In the genomic region with DNA sequence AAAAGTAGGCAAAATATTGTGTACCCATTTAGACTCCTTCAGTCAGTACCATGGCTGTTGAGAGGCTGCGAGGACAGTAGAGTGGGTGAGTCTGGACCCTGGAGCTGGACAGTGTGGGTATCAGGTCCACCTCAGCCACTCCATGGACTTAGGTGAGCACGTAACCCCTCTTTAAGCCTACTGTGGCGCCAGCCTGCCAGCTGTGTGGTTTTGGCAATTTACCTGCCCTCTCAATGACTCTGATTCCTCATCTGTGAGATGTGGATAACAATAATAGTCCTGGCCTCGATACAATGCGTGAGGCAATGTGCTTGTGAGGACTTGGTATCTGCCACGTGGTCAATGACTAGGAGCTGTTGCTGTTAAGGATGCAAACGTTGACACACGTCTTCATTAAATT, we compare ENCODE assay signal across 19 cellular contexts. TPM values are rescaled to one million over a fixed set of nuclear protein-coding genes. Genes with fewer than 3 reads are reported as not detected.
"Had no signal": no experiment of that assay in that cellular context is flagged by ENCODE, and none has a peak within 500 bp of the region (broad histone marks: within the 10 kb centered on the region; RNA-seq: fewer than 3 reads in every experiment).

No MANE protein-coding gene starts in this region.

- ATAC-seq: activated CD4-positive, CD25-positive, alpha-beta regulatory T cell treated with anti-CD3 and anti-CD28 coated beads, Interleukin-2, amount 50 U/mL, for 24 hours; pancreas; stimulated activated naive B cell treated with anti-CD40 and anti-IgM and Interleukin-4, amounts not matched to agents 10 μg/mL and 1 μg/mL and 100 μg/mL, for 72 hours had no signal

- H3K4me1 ChIP-seq: pancreas, sigmoid colon, upper lobe of left lung had no signal

- H3K36me3 ChIP-seq: esophagus squamous epithelium, pancreas, sigmoid colon, thoracic aorta, upper lobe of left lung had no signal

- H3K27ac ChIP-seq: esophagus squamous epithelium, pancreas, sigmoid colon, SK-N-MC, thoracic aorta, upper lobe of left lung had no signal

- DNase-seq: activated CD4-positive, alpha-beta T cell treated with anti-CD3 and anti-CD28 coated beads, Interleukin-2, amount 50 U/mL, for 1 hour; activated CD8-positive, alpha-beta memory T cell treated with anti-CD3 and anti-CD28 coated beads for 24 hours; activated CD8-positive, alpha-beta memory T cell treated with anti-CD3 and anti-CD28 coated beads, Interleukin-2, amount 50 U/mL, for 48 hours; activated effector memory CD4-positive, alpha-beta T cell treated with anti-CD3 and anti-CD28 coated beads, Interleukin-2, amount 50 U/mL, for 16 hours; activated naive CD4-positive, alpha-beta T cell treated with anti-CD3 and anti-CD28 coated beads, Interleukin-2, amount 50 U/mL, for 16 hours; activated T-cell treated with anti-CD3 and anti-CD28 coated beads, Interleukin-2, amount 50 U/mL, for 48 hours; effector memory CD4-positive, alpha-beta T cell; esophagus squamous epithelium; mesenchymal stem cell; natural killer cell; pancreas; sigmoid colon; stimulated activated naive B cell treated with anti-CD40 and anti-IgM and Interleukin-4, amounts not matched to agents 10 μg/mL and 1 μg/mL and 100 μg/mL, for 72 hours; upper lobe of left lung had no signal

- H3K9me3 ChIP-seq: esophagus squamous epithelium, pancreas, sigmoid colon, thoracic aorta, upper lobe of left lung had no signal

- H3K27me3 ChIP-seq: esophagus squamous epithelium, pancreas, sigmoid colon, upper lobe of left lung had no signal

- H3K4me3 ChIP-seq: esophagus squamous epithelium, pancreas, sigmoid colon, SK-N-MC, thoracic aorta, upper lobe of left lung had no signal

RNA-seq across cellular contexts. Expression of gene SLC1A3, which starts 17.9 kb away (rescaled TPM):
- total RNA-seq: endothelial cell of umbilical vein, glomerular endothelial cell had no signal
